22 cellular contexts compared by ENCODE assay signal in genomic region chr12:21599143-21599999, GRCh38. TPM values are rescaled to one million over a fixed set of nuclear protein-coding genes. Genes with fewer than 3 reads are reported as not detected.
DNase-seq lines count a peak whose midpoint lies in the region; ATAC-seq and TF ChIP-seq lines count a peak whose summit lies in the region.
"Had no signal": no experiment of that assay in that cellular context is flagged by ENCODE, and none has a peak within 500 bp of the region (broad histone marks: within the 10 kb centered on the region; RNA-seq: fewer than 3 reads in every experiment).

No MANE protein-coding gene starts in this region.

- H3K4me1 ChIP-seq in right lobe of liver = peaks cover 0 to 39% (median 5%) of the 10 kb centered on the region in 4 donors
- no peaks in the 10 kb centered on the region for H3K4me1 ChIP-seq in effector memory CD4-positive, alpha-beta T cell (ENCODE audit: control insufficient read depth, insufficient read depth, low read length, poor library complexity, severe bottlenecking)
- H3K4me1 ChIP-seq: ascending aorta, foreskin keratinocyte, upper lobe of right lung had no signal

- no peaks in the 10 kb centered on the region for H3K9me3 ChIP-seq in right lobe of liver
- no peaks in the 10 kb centered on the region for H3K9me3 ChIP-seq in effector memory CD4-positive, alpha-beta T cell (ENCODE audit: control insufficient read depth, low read length)
- H3K9me3 ChIP-seq: ascending aorta, neutrophil, upper lobe of right lung had no signal

- ATAC-seq in GM18498 (IDR thresholded peaks at IDR 0.05; ENCODE audit: unreplicated experiment) = peak; percentile 53
- ATAC-seq in GM19351 (IDR thresholded peaks at IDR 0.05; ENCODE audit: unreplicated experiment) = peak; percentile 90
- peak; percentile 81 for ATAC-seq in HG03565 (IDR thresholded peaks at IDR 0.05; ENCODE audit: unreplicated experiment)
- peak; percentile 11 to 31 (median 24) for ATAC-seq in right lobe of liver
- ATAC-seq in WTC11 = no peak
- no peak for ATAC-seq in GM18867 (IDR thresholded peaks at IDR 0.05; ENCODE audit: unreplicated experiment)
- ATAC-seq in GM18861 (IDR thresholded peaks at IDR 0.05; ENCODE audit: unreplicated experiment) = no peak
- ATAC-seq: foreskin keratinocyte, upper lobe of right lung had no signal

- POLR2A ChIA-PET in WTC11 (lab: Charles Lee) = no interaction called here

- H3K36me3 ChIP-seq in right lobe of liver = no peaks in the 10 kb centered on the region
- H3K36me3 ChIP-seq in effector memory CD4-positive, alpha-beta T cell (ENCODE audit: control insufficient read depth, insufficient read depth, low read length) = no peaks in the 10 kb centered on the region
- H3K36me3 ChIP-seq: ascending aorta, neutrophil, upper lobe of right lung had no signal

- H3K27ac ChIP-seq in right lobe of liver = peak overlapping the region in 2 of 3 donors; percentile 93 to 97
- H3K27ac ChIP-seq in effector memory CD4-positive, alpha-beta T cell (ENCODE audit: insufficient read depth, low read length, poor library complexity, severe bottlenecking) = no peak overlapping the region
- H3K27ac ChIP-seq: ascending aorta, foreskin keratinocyte, neutrophil, upper lobe of right lung had no signal

- peaks cover 28% of the 10 kb centered on the region for H3K4me1 Mint-ChIP-seq in WTC11
- H3K4me1 Mint-ChIP-seq: activated naive CD4-positive, alpha-beta T cell treated with anti-CD3 and anti-CD28 coated beads, Interleukin-2, amount 50 U/mL, for 24 hours had no signal

- intact Hi-C loops in right lobe of liver (cut with DNase I) = no loop called here

- H3K27me3 ChIP-seq in right lobe of liver = no peaks in the 10 kb centered on the region
- H3K27me3 ChIP-seq in effector memory CD4-positive, alpha-beta T cell (replicated peaks; ENCODE audit: control insufficient read depth, insufficient read depth, low read length, poor library complexity, severe bottlenecking) = no peaks in the 10 kb centered on the region
- H3K27me3 ChIP-seq: ascending aorta, neutrophil, upper lobe of right lung had no signal

- 61% methylated on average over 2 of the region's 3 CpGs for WGBS in right lobe of liver (ENCODE audit: insufficient coverage, low coverage, low lambda C conversion rate, missing lambda C conversion rate)

- H3K27me3 Mint-ChIP-seq in WTC11 (ENCODE audit: low read depth) = peaks cover 17% of the 10 kb centered on the region
- H3K27me3 Mint-ChIP-seq: activated naive CD4-positive, alpha-beta T cell treated with anti-CD3 and anti-CD28 coated beads, Interleukin-2, amount 50 U/mL, for 24 hours had no signal

- TF ChIP-seq POLR2A in right lobe of liver (IDR thresholded peaks at IDR 0.05) = no peak

- peak overlapping the region in 2 of 3 donors; percentile 9 to 16 for H3K4me3 ChIP-seq in right lobe of liver
- H3K4me3 ChIP-seq in effector memory CD4-positive, alpha-beta T cell (ENCODE audit: insufficient read depth, low read depth, low read length, poor library complexity, severe bottlenecking) = no peak overlapping the region
- H3K4me3 ChIP-seq: ascending aorta, lung, upper lobe of right lung had no signal

- CTCF ChIA-PET in WTC11 (lab: Charles Lee) = no interaction called here

- H3K9me3 Mint-ChIP-seq in WTC11 = no peaks in the 10 kb centered on the region

- DNase-seq in right lobe of liver = no peak
- no peak for DNase-seq in effector memory CD4-positive, alpha-beta T cell
- no peak for DNase-seq in WTC11 (ENCODE audit: low spot score)
- DNase-seq: activated CD4-positive, alpha-beta T cell treated with anti-CD3 and anti-CD28 coated beads for 4 hours; erythroblast; foreskin keratinocyte; hippocampal formation; NCI-H2081 treated with DMSO at 0.1 percent for 48 hours; NCI-H524; stimulated activated CD4-positive, alpha-beta T cell treated with anti-CD3 and anti-CD28 coated beads, Interleukin-4, amount 100 ng/mL, for 1 hour; SW 1271; upper lobe of right lung had no signal

- no peak overlapping the region for H3K27ac Mint-ChIP-seq in WTC11
- H3K27ac Mint-ChIP-seq: activated naive CD4-positive, alpha-beta T cell treated with anti-CD3 and anti-CD28 coated beads, Interleukin-2, amount 50 U/mL, for 24 hours had no signal

- no peak for TF ChIP-seq CTCF in right lobe of liver (IDR thresholded peaks at IDR 0.05)
- no peak for TF ChIP-seq CTCF in WTC11 (IDR thresholded peaks at IDR 0.05)

- H3K4me3 Mint-ChIP-seq in WTC11 = no peak overlapping the region
- H3K4me3 Mint-ChIP-seq: activated naive CD4-positive, alpha-beta T cell treated with anti-CD3 and anti-CD28 coated beads, Interleukin-2, amount 50 U/mL, for 24 hours had no signal

- no peaks in the 10 kb centered on the region for H3K36me3 Mint-ChIP-seq in WTC11
- H3K36me3 Mint-ChIP-seq: activated naive CD4-positive, alpha-beta T cell treated with anti-CD3 and anti-CD28 coated beads, Interleukin-2, amount 50 U/mL, for 24 hours had no signal

TF ChIP-seq in WTC11, 78 proteins besides CTCF, POLR2A, EP300 and RAD21 (continues in another document):
- TF ChIP-seq IRF1 (CRISPR knock-in tag; IDR thresholded peaks at IDR 0.05) = no peak
- TF ChIP-seq FOXP1 (CRISPR knock-in tag; IDR thresholded peaks at IDR 0.05; ENCODE audit: borderline replicate concordance) = no peak
- no peak for TF ChIP-seq SMAD3 (CRISPR knock-in tag; IDR thresholded peaks at IDR 0.05; ENCODE audit: borderline replicate concordance)
- no peak for TF ChIP-seq E2F5 (CRISPR knock-in tag; IDR thresholded peaks at IDR 0.05)
- no peak for TF ChIP-seq NR2C2 (CRISPR knock-in tag; IDR thresholded peaks at IDR 0.05)
- no peak for TF ChIP-seq CREM (CRISPR knock-in tag; IDR thresholded peaks at IDR 0.05)
- no peak for TF ChIP-seq CDX4 (CRISPR knock-in tag; IDR thresholded peaks at IDR 0.05; ENCODE audit: borderline replicate concordance)
- TF ChIP-seq ZNF532 (CRISPR knock-in tag; IDR thresholded peaks at IDR 0.05; ENCODE audit: borderline replicate concordance) = no peak
- no peak for TF ChIP-seq ATF3 (CRISPR knock-in tag; conservative IDR thresholded peaks at IDR 0.05)
- no peak for TF ChIP-seq NR1H2 (CRISPR knock-in tag; IDR thresholded peaks at IDR 0.05)

RNA-seq across cellular contexts. Expression of gene GYS2, which starts 5.3 kb away (rescaled TPM):
- total RNA-seq in right lobe of liver (10 to 100 TPM; 28.4 to 72.4 (median 47.1) TPM), WTC11 (2021) (not detected in 3 replicates)
- total RNA-seq: ascending aorta, foreskin keratinocyte, lung, pulmonary artery endothelial cell, upper lobe of right lung had no signal

RNA-seq across cellular contexts. Expression of gene LDHB, which starts 58.3 kb away (rescaled TPM):
- total RNA-seq in right lobe of liver (10 to 100 TPM; 12.4 to 28.1 (median 17.8) TPM), WTC11 (2021) (1,504 to 1,616 TPM (median 1,559 TPM) in 3 replicates)

Comparison
In these comparisons a context has a peak if more than half of its experiments do, and no peak if none do; other contexts are left out.
1. ATAC-seq: peak in GM18498 (single experiment), GM19351 (single experiment), HG03565 (single experiment) and right lobe of liver (4 of 4); none in WTC11 (single experiment), GM18867 (single experiment) and GM18861 (single experiment).
2. RNA of gene GYS2, which starts 5.3 kb away (total RNA-seq): 28.4 to 72.4 TPM in right lobe of liver; not detected in WTC11; every median in the first group is over 10 times any median in the second.
3. RNA of gene LDHB, which starts 58.3 kb away (total RNA-seq): 1,504 to 1,616 TPM in WTC11; 12.4 to 28.1 TPM in right lobe of liver; every median in the first group is over 10 times any median in the second.